Comparison of ENCODE assay signal across 8 cellular contexts in genomic region chr21:45981154-45981606, GRCh38. TPM values are rescaled to one million over a fixed set of nuclear protein-coding genes. Genes with fewer than 3 reads are reported as not detected.
DNase-seq lines count a peak whose midpoint lies in the region; ATAC-seq, FAIRE-seq and TF ChIP-seq lines count a peak whose summit lies in the region.

No MANE protein-coding gene starts in this region.

- TF ChIP-seq EP300 in gastroesophageal sphincter (IDR thresholded peaks at IDR 0.05) = no peak

- H3K36me3 Mint-ChIP-seq in CD14-positive monocyte = no peaks in the 10 kb centered on the region
- no peaks in the 10 kb centered on the region for H3K36me3 Mint-ChIP-seq in activated naive CD4-positive, alpha-beta T cell treated with anti-CD3 and anti-CD28 coated beads for 36 hours (ENCODE audit: low read depth)
- peaks cover 9% of the 10 kb centered on the region for H3K36me3 Mint-ChIP-seq in neural progenitor cell

- no peaks in the 10 kb centered on the region for H3K9me3 ChIP-seq in gastroesophageal sphincter
- H3K9me3 ChIP-seq in neural progenitor cell (ENCODE audit: low read depth) = no peaks in the 10 kb centered on the region
- no peaks in the 10 kb centered on the region for H3K9me3 ChIP-seq in testis

- peaks cover 0 to 77% (median 44%) of the 10 kb centered on the region in 3 donors for H3K4me1 ChIP-seq in gastroesophageal sphincter
- H3K4me1 ChIP-seq in neural progenitor cell = no peaks in the 10 kb centered on the region
- H3K4me1 ChIP-seq in testis = peaks cover 9% of the 10 kb centered on the region

- ATAC-seq in gastroesophageal sphincter (peak; percentile 72), HG03196 (IDR thresholded peaks at IDR 0.05; ENCODE audit: unreplicated experiment) (no peak)

- H3K27me3 ChIP-seq in gastroesophageal sphincter (no peaks in the 10 kb centered on the region), neural progenitor cell (peaks cover 63% of the 10 kb centered on the region), testis (no peaks in the 10 kb centered on the region)

- H3K36me3 ChIP-seq in gastroesophageal sphincter (peaks cover 0 to 24% of the 10 kb centered on the region in 2 donors), neural progenitor cell (no peaks in the 10 kb centered on the region), testis (ENCODE audit: low read depth, missing control alignments) (no peaks in the 10 kb centered on the region)

- peak overlapping the region; percentile 89 to 99 (median 96) for H3K27ac ChIP-seq in gastroesophageal sphincter
- no peak overlapping the region for H3K27ac ChIP-seq in neural progenitor cell
- peak overlapping the region; percentile 77 to 80 for H3K27ac ChIP-seq in testis

- H2AFZ ChIP-seq in neural progenitor cell (replicated peaks) = peak overlapping the region; percentile 82

- H3K4me3 Mint-ChIP-seq in CD14-positive monocyte (no peak overlapping the region), neural progenitor cell (no peak overlapping the region)
- no peak overlapping the region for H3K4me3 Mint-ChIP-seq in activated naive CD4-positive, alpha-beta T cell treated with anti-CD3 and anti-CD28 coated beads for 36 hours

- intact Hi-C loops in CD14-positive monocyte (cut with micrococcal nuclease) (no loop called here), testis (cut with DNase I; ENCODE audit: low total_unique reads) (no loop called here)
- intact Hi-C loops in activated naive CD4-positive, alpha-beta T cell treated with anti-CD3 and anti-CD28 coated beads for 36 hours (cut with micrococcal nuclease) = loop anchor here (1.0 kb wide), 1 partner anchor 8 kb away; no protein-coding TSS in a partner anchor

- peaks cover 4% of the 10 kb centered on the region for H3K4me1 Mint-ChIP-seq in CD14-positive monocyte
- peaks cover 6% of the 10 kb centered on the region for H3K4me1 Mint-ChIP-seq in activated naive CD4-positive, alpha-beta T cell treated with anti-CD3 and anti-CD28 coated beads for 36 hours (ENCODE audit: low read depth)
- H3K4me1 Mint-ChIP-seq in neural progenitor cell = peaks cover 14% of the 10 kb centered on the region

- H3K9me3 Mint-ChIP-seq in CD14-positive monocyte (peaks cover 0 to 4% (median 0%) of the 10 kb centered on the region in 7 donors), neural progenitor cell (no peaks in the 10 kb centered on the region)
- no peaks in the 10 kb centered on the region for H3K9me3 Mint-ChIP-seq in activated naive CD4-positive, alpha-beta T cell treated with anti-CD3 and anti-CD28 coated beads for 36 hours

- no peaks in the 10 kb centered on the region for H3K79me2 ChIP-seq in neural progenitor cell (ENCODE audit: low read depth)

- CTCF ChIA-PET in activated naive CD4-positive, alpha-beta T cell treated with anti-CD3 and anti-CD28 coated beads for 36 hours (lab: Charles Lee) = no interaction called here

- DNase-seq in CD14-positive monocyte (ENCODE audit: low spot score) = peak; percentile 53
- peak; percentile 93 for DNase-seq in HTR-8/SVneo (ENCODE audit: insufficient read length, low spot score)
- DNase-seq in RPMI7951 (ENCODE audit: low read depth) = peak; percentile 90
- peak; percentile 79 for DNase-seq in activated naive CD4-positive, alpha-beta T cell treated with anti-CD3 and anti-CD28 coated beads for 36 hours
- peak; percentile 91 for DNase-seq in neural progenitor cell (ENCODE audit: low spot score)
- peak; percentile 81 for DNase-seq in testis

- peak; percentile 9 for FAIRE-seq in HTR-8/SVneo (lab: Jason Lieb, UNC)

- TF ChIP-seq CTCF in CD14-positive monocyte (IDR thresholded peaks at IDR 0.05) (no peak), gastroesophageal sphincter (IDR thresholded peaks at IDR 0.05) (peak in 1 of 4 experiments; percentile 8), neural progenitor cell (IDR thresholded peaks at IDR 0.05) (no peak), testis (IDR thresholded peaks at IDR 0.05) (no peak)

- peaks cover 26 to 51% (median 37%) of the 10 kb centered on the region in 3 donors for H3K27me3 Mint-ChIP-seq in CD14-positive monocyte (ENCODE audit: low read depth in 3 of 3)
- H3K27me3 Mint-ChIP-seq in activated naive CD4-positive, alpha-beta T cell treated with anti-CD3 and anti-CD28 coated beads for 36 hours (ENCODE audit: low read depth) = peaks cover 8% of the 10 kb centered on the region
- peaks cover 4% of the 10 kb centered on the region for H3K27me3 Mint-ChIP-seq in neural progenitor cell (ENCODE audit: insufficient read depth, low read depth)

- 1% methylated on average over 17 of the region's 29 CpGs; no CpG with 5 or more reads in 1 of the 2 donors for WGBS in gastroesophageal sphincter (ENCODE audit: low coverage in 1 of 2), 2 donors
- WGBS in testis, 2 donors = 0 to 2% methylated on average over 25 to 27 of the region's 29 CpGs

- H3K4me3 ChIP-seq in gastroesophageal sphincter (peak overlapping the region; percentile 59 to 83), neural progenitor cell (peak overlapping the region; percentile 41), testis (peak overlapping the region; percentile 16 to 50)

- no peaks in the 10 kb centered on the region for H4K20me1 ChIP-seq in neural progenitor cell (ENCODE audit: low read depth)

- TF ChIP-seq POLR2A in gastroesophageal sphincter (IDR thresholded peaks at IDR 0.05) (peak; percentile 12 to 59), testis (IDR thresholded peaks at IDR 0.05) (peak; percentile 22)

- peak overlapping the region; percentile 72 for H3K4me2 ChIP-seq in neural progenitor cell

- H3K27ac Mint-ChIP-seq in CD14-positive monocyte (no peak overlapping the region), neural progenitor cell (no peak overlapping the region)
- H3K27ac Mint-ChIP-seq in activated naive CD4-positive, alpha-beta T cell treated with anti-CD3 and anti-CD28 coated beads for 36 hours = no peak overlapping the region

- H3K9ac ChIP-seq in neural progenitor cell = no peak overlapping the region

- peaks cover 24% of the 10 kb centered on the region for H3F3A ChIP-seq in neural progenitor cell (ENCODE audit: low read depth)

RNA-seq across cellular contexts. Expression of gene COL6A1, which starts 0.4 kb away (rescaled TPM):
- polyA plus RNA-seq in CD14-positive monocyte = under 1 TPM; 0.08 to 0.10 TPM
- 760 and 970 TPM in 2 replicates for total RNA-seq in RPMI7951 (2014; rRNA removed; shearing (Covaris generic))
- 1 to 10 TPM in 1 of 2 experiments, under 1 TPM in 1; 0.74 to 1.6 TPM for total RNA-seq in activated naive CD4-positive, alpha-beta T cell treated with anti-CD3 and anti-CD28 coated beads for 36 hours
- total RNA-seq in gastroesophageal sphincter = 1,000 to 10,000 TPM in 2 of 4 donors, 100 to 1,000 TPM in 2; 477 to 1,231 (median 878) TPM
- total RNA-seq in neural progenitor cell (ENCODE audit: low replicate concordance) = 12.6 and 52.2 TPM in 2 replicates
- 100 to 1,000 TPM; 166 to 178 TPM for total RNA-seq in testis
- polyA plus RNA-seq in testis (ENCODE audit: insufficient read depth, low read depth, low replicate concordance) = 197 TPM
